In the genomic region with DNA sequence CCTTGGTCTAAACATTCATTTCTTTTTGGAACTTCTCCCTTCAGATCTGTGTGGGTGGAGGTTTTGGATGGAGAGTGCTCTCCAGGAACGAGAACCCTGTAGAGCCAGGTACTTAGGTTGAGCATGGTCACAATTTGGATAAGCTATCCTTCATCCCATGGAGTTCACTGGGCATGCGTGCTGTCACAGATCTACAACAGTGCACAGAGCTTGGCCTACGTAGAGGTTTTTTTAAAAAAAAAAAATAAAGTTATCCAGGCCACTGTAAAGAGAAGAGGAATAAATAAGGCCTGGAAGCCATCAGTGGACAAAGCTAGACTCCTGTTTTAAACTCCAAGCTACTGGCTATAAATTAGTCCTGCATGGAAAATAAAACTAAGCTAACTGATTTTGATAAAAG, we compare ENCODE assay signal across 21 cellular contexts.
"Had no signal": no experiment of that assay in that cellular context is flagged by ENCODE, and none has a peak within 500 bp of the region (broad histone marks: within the 10 kb centered on the region; RNA-seq: fewer than 3 reads in every experiment).

No MANE protein-coding gene starts in this region.

- H3K36me3 ChIP-seq: MG63 had no signal

- H3K27me3 ChIP-seq: MG63 had no signal

- H3K4me3 ChIP-seq: MG63 had no signal

- ATAC-seq: HepG2 had no signal

- H3K9ac ChIP-seq: SK-N-SH had no signal

- DNase-seq: IMR-90, Karpas-422, KG1, MG63, NCI-H1092, NCI-H1436, NCI-H187, NCI-H2029, NCI-H2081 treated with DMSO at 0.1 percent for 48 hours, NCI-H2171, NCI-H226, NCI-H446, NCI-H510A, NCI-H524 treated with DMSO at 0.1 percent for 48 hours, NCI-H69, NCI-H774, Right ventricle myocardium superior, RPMI8226, SIG-M5, SK-N-SH had no signal

- H3K9me3 ChIP-seq: MG63, SK-N-SH had no signal
